Comparison of ENCODE assay signal across 10 cellular contexts in the genomic region with DNA sequence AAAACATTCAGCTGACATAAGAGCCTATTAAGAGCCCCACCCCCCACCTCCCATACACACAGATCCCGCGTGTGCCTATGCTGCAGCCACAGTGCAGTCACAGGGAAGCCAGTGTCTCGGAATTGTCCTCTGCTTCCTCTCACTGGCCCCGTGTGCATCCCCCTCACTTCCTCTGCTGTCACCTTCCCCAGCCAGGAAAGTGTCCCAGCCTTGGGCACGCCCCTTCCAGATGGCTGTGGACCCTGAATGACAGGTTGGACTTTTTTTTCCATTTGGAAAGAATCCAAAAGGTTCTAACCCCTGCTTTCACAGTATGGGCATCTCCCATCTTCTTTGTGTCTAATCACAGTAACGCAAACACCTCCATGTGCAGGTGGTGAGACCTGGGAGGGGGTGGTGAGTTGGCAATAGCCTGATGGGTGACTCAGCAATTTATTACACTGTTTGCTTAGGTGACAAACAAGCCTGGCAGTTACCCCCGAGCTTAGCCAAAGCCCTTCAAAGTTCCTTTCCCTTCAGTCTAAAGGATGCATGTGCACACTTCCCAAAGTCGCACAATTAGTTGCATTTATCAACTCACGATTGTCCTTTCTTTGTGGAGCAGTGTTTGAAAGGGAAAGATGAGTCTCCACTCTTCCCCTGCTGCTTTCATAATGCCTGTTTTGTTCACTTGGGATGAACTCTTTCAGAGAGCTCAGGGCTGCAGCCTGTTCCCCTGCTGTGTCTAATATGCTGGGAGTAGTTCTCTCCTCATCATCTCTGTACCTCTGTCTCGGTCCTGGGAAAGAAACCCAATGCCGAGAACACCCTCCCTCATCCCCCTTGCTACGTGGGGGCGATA.
DNase-seq lines count a peak whose midpoint lies in the region; ATAC-seq and TF ChIP-seq lines count a peak whose summit lies in the region.
"Had no signal": no experiment of that assay in that cellular context is flagged by ENCODE, and none has a peak within 500 bp of the region (broad histone marks: within the 10 kb centered on the region; RNA-seq: fewer than 3 reads in every experiment).

No MANE protein-coding gene starts in this region.

- DNase-seq in activated naive CD8-positive, alpha-beta T cell treated with anti-CD3 and anti-CD28 coated beads for 36 hours, result no peak
- DNase-seq in NCI-H446 treated with DMSO at 0.1 percent for 48 hours (lab: John Stamatoyannopoulos, UW), result peak; percentile 21
- DNase-seq in dorsolateral prefrontal cortex, result no peak
- peak; percentile 25 for DNase-seq in transverse colon
- DNase-seq in NOMO-1 (lab: John Stamatoyannopoulos, UW; ENCODE audit: unreplicated experiment in 2 of 2), result no peak
- DNase-seq in GM13976 (ENCODE audit: low spot score), result no peak
- DNase-seq in upper lobe of left lung, result no peak
- DNase-seq: aorta, lower lobe of right lung had no signal

- H3K4me1 ChIP-seq in transverse colon (peaks cover 0 to 10% (median 3%) of the 10 kb centered on the region in 4 donors), upper lobe of left lung (peaks cover 8 to 19% (median 11%) of the 10 kb centered on the region in 4 donors)

- H3K27me3 Mint-ChIP-seq in activated naive CD8-positive, alpha-beta T cell, result no peaks in the 10 kb centered on the region
- no peaks in the 10 kb centered on the region for H3K27me3 Mint-ChIP-seq in activated naive CD8-positive, alpha-beta T cell treated with anti-CD3 and anti-CD28 coated beads for 36 hours

- H3K9me3 ChIP-seq in transverse colon, result no peaks in the 10 kb centered on the region
- H3K9me3 ChIP-seq in upper lobe of left lung, result no peaks in the 10 kb centered on the region
- H3K9me3 ChIP-seq: lower lobe of right lung had no signal

- TF ChIP-seq CTCF in dorsolateral prefrontal cortex (IDR thresholded peaks at IDR 0.05 in 54 of 56, conservative IDR thresholded peaks at IDR 0.05 in 2 of 56; ENCODE audit: low read depth in 1 of 56, partially characterized antibody in 56 of 56), result no peak
- TF ChIP-seq CTCF in transverse colon (IDR thresholded peaks at IDR 0.05), result no peak
- no peak for TF ChIP-seq CTCF in GM13976 (IDR thresholded peaks at IDR 0.05; ENCODE audit: borderline replicate concordance, control extremely low read depth, extremely low read depth, insufficient read depth, missing control alignments)
- TF ChIP-seq CTCF in upper lobe of left lung (IDR thresholded peaks at IDR 0.05), result no peak

- no peaks in the 10 kb centered on the region for H3K36me3 ChIP-seq in transverse colon
- no peaks in the 10 kb centered on the region for H3K36me3 ChIP-seq in upper lobe of left lung

- no peaks in the 10 kb centered on the region for H3K27me3 ChIP-seq in dorsolateral prefrontal cortex
- H3K27me3 ChIP-seq in transverse colon, result no peaks in the 10 kb centered on the region
- no peaks in the 10 kb centered on the region for H3K27me3 ChIP-seq in upper lobe of left lung

- ATAC-seq in upper lobe of left lung (ENCODE audit: low FRiP score in 2 of 2), result no peak
- ATAC-seq: lower lobe of right lung had no signal

- peaks cover 4% of the 10 kb centered on the region for H3K36me3 Mint-ChIP-seq in activated naive CD8-positive, alpha-beta T cell
- peaks cover 6% of the 10 kb centered on the region for H3K36me3 Mint-ChIP-seq in activated naive CD8-positive, alpha-beta T cell treated with anti-CD3 and anti-CD28 coated beads for 36 hours

- WGBS in transverse colon (ENCODE audit: low coverage in 1 of 2), 2 donors, result 40 to 56% methylated on average over 2 to 13 of the region's 13 CpGs
- WGBS in upper lobe of left lung, 2 donors, result 52 to 68% methylated on average over 13 of the region's 13 CpGs

- TF ChIP-seq EP300 in transverse colon (IDR thresholded peaks at IDR 0.05; ENCODE audit: low read depth) (no peak), upper lobe of left lung (IDR thresholded peaks at IDR 0.05) (no peak)

- H3K4me3 ChIP-seq in dorsolateral prefrontal cortex (peak overlapping the region in 27 of 59 donors; percentile 1 to 44 (median 22)), transverse colon (no peak overlapping the region), upper lobe of left lung (no peak overlapping the region)
- H3K4me3 ChIP-seq: lower lobe of right lung had no signal

- peaks cover 6% of the 10 kb centered on the region for H3K4me1 Mint-ChIP-seq in activated naive CD8-positive, alpha-beta T cell (ENCODE audit: low read depth)
- peaks cover 16% of the 10 kb centered on the region for H3K4me1 Mint-ChIP-seq in activated naive CD8-positive, alpha-beta T cell treated with anti-CD3 and anti-CD28 coated beads for 36 hours

- intact Hi-C loops in dorsolateral prefrontal cortex (cut with DNase I), result no loop called here
- intact Hi-C loops in transverse colon (cut with DNase I; ENCODE audit: low total_unique reads), result loop anchor here (5.0 kb wide), 1 partner anchor 389 kb away; no protein-coding TSS in a partner anchor

- H3K9me3 Mint-ChIP-seq in activated naive CD8-positive, alpha-beta T cell (ENCODE audit: low read depth), result no peaks in the 10 kb centered on the region
- no peaks in the 10 kb centered on the region for H3K9me3 Mint-ChIP-seq in activated naive CD8-positive, alpha-beta T cell treated with anti-CD3 and anti-CD28 coated beads for 36 hours

- in situ Hi-C loops in transverse colon (cut with MboI; ENCODE audit: low pct_ligation_motif_present in 1 of 4, low pct_unique_long_range_greater_than_20kb in 1 of 4, low sequenced_read_pairs in 3 of 4) (loop anchor here in 1 of 4 donors (10.0 kb wide), 1 partner anchor 396 kb away; no protein-coding TSS in a partner anchor), GM13976 (cut with MboI; ENCODE audit: low sequenced_read_pairs, unreplicated experiment) (no loop called here)

- peak overlapping the region in 56 of 59 donors; percentile 1 to 83 (median 68) for H3K27ac ChIP-seq in dorsolateral prefrontal cortex
- no peak overlapping the region for H3K27ac ChIP-seq in transverse colon
- no peak overlapping the region for H3K27ac ChIP-seq in upper lobe of left lung
- H3K27ac ChIP-seq: lower lobe of right lung had no signal

- H3K27ac Mint-ChIP-seq in activated naive CD8-positive, alpha-beta T cell, result peak overlapping the region; percentile 3
- H3K27ac Mint-ChIP-seq in activated naive CD8-positive, alpha-beta T cell treated with anti-CD3 and anti-CD28 coated beads for 36 hours, result no peak overlapping the region

- TF ChIP-seq POLR2A in transverse colon (IDR thresholded peaks at IDR 0.05) (no peak), upper lobe of left lung (IDR thresholded peaks at IDR 0.05) (no peak)

- H3K4me3 Mint-ChIP-seq in activated naive CD8-positive, alpha-beta T cell, result no peak overlapping the region
- no peak overlapping the region for H3K4me3 Mint-ChIP-seq in activated naive CD8-positive, alpha-beta T cell treated with anti-CD3 and anti-CD28 coated beads for 36 hours

Comparison
In these comparisons a context has a peak if more than half of its experiments do, and no peak if none do; other contexts are left out.
1. DNase-seq: peak in NCI-H446 treated with DMSO at 0.1 percent for 48 hours (single experiment) and transverse colon (single experiment); none in activated naive CD8-positive, alpha-beta T cell treated with anti-CD3 and anti-CD28 coated beads for 36 hours (single experiment), dorsolateral prefrontal cortex (0 of 10), NOMO-1 (0 of 2), GM13976 (single experiment) and upper lobe of left lung (0 of 2).
2. H3K27ac ChIP-seq: peak in dorsolateral prefrontal cortex (56 of 59); none in transverse colon (0 of 4) and upper lobe of left lung (0 of 4).